Comparison of ENCODE assay signal across 22 cellular contexts in genomic region chr13:47480941-47481340, GRCh38.
DNase-seq lines count a peak whose midpoint lies in the region; ATAC-seq and TF ChIP-seq lines count a peak whose summit lies in the region.
"Had no signal": no experiment of that assay in that cellular context is flagged by ENCODE, and none has a peak within 500 bp of the region (broad histone marks: within the 10 kb centered on the region; RNA-seq: fewer than 3 reads in every experiment).

No MANE protein-coding gene starts in this region.

- no peak overlapping the region for H3K27ac ChIP-seq in BLaER1
- H3K27ac ChIP-seq: C4-2B, heart right ventricle, neutrophil, upper lobe of right lung, VCaP had no signal

- in situ Hi-C loops in KBM-7 (cut with MboI; ENCODE audit: low pct_unique_long_range_greater_than_20kb, low sequenced_read_pairs), result no loop called here

- H3K4me1 Mint-ChIP-seq in type B pancreatic cell (ENCODE audit: unreplicated experiment), result peaks cover 7% of the 10 kb centered on the region

- no peaks in the 10 kb centered on the region for H3K9me3 ChIP-seq in BLaER1
- H3K9me3 ChIP-seq: neutrophil, upper lobe of right lung had no signal

- no peak overlapping the region for H3K4me3 Mint-ChIP-seq in type B pancreatic cell
- H3K4me3 Mint-ChIP-seq: activated naive CD4-positive, alpha-beta T cell treated with anti-CD3 and anti-CD28 coated beads for 36 hours had no signal

- H3K4me3 ChIP-seq in BLaER1, result no peak overlapping the region
- H3K4me3 ChIP-seq: heart right ventricle, upper lobe of right lung had no signal

- peak; percentile 21 for DNase-seq in KBM-7
- peak; percentile 10 for DNase-seq in OCI-M1 (lab: John Stamatoyannopoulos, UW)
- peak; percentile 23 for DNase-seq in globus pallidus (ENCODE audit: low spot score)
- DNase-seq in type B pancreatic cell (ENCODE audit: extremely low spot score, unreplicated experiment), result no peak
- no peak for DNase-seq in central memory CD4-positive, alpha-beta T cell
- no peak for DNase-seq in NCI-H524 treated with DMSO at 0.1 percent for 48 hours (lab: John Stamatoyannopoulos, UW)
- DNase-seq: activated CD4-positive, alpha-beta T cell treated with anti-CD3 and anti-CD28 coated beads for 48 hours; activated naive CD4-positive, alpha-beta T cell treated with anti-CD3 and anti-CD28 coated beads for 36 hours; activated T-cell treated with anti-CD3 and anti-CD28 coated beads, Interleukin-2, amount 50 U/mL, for 48 hours; effector CD8-positive, alpha-beta T cell; heart right ventricle; MM.1S; NCI-H2171; NCI-H69; stimulated activated CD4-positive, alpha-beta T cell treated with anti-CD3 and anti-CD28 coated beads, Interleukin-1b, Interleukin-23, amount 100 ng/mL, for 48 hours; upper lobe of right lung had no signal

- H3K36me3 Mint-ChIP-seq in type B pancreatic cell, result no peaks in the 10 kb centered on the region

- H4K20me1 ChIP-seq in BLaER1, result no peaks in the 10 kb centered on the region

- no peaks in the 10 kb centered on the region for H3K9me3 Mint-ChIP-seq in type B pancreatic cell

- no peaks in the 10 kb centered on the region for H3K27me3 ChIP-seq in BLaER1
- H3K27me3 ChIP-seq: heart right ventricle, neutrophil, upper lobe of right lung had no signal

- H3K36me3 ChIP-seq in BLaER1, result no peaks in the 10 kb centered on the region
- H3K36me3 ChIP-seq: heart right ventricle, neutrophil, upper lobe of right lung had no signal

- H3K27me3 Mint-ChIP-seq in type B pancreatic cell, result no peaks in the 10 kb centered on the region

- H3K9ac ChIP-seq in BLaER1, result no peak overlapping the region

- H3K4me1 ChIP-seq in BLaER1, result peaks cover 14% of the 10 kb centered on the region; the same call in 1 of the 2 replicates
- H3K4me1 ChIP-seq: upper lobe of right lung had no signal

- ATAC-seq in HG02885 (IDR thresholded peaks at IDR 0.05; ENCODE audit: poor library complexity, unreplicated experiment), result no peak
- ATAC-seq: HCT116, heart right ventricle, upper lobe of right lung had no signal

- H3K4me2 ChIP-seq in BLaER1, result peak overlapping the region; percentile 20; the same call in 1 of the 2 replicates

- no peak for TF ChIP-seq CTCF in type B pancreatic cell (conservative IDR thresholded peaks at IDR 0.05)

- H3K27ac Mint-ChIP-seq in type B pancreatic cell, result no peak overlapping the region
- H3K27ac Mint-ChIP-seq: activated naive CD4-positive, alpha-beta T cell treated with anti-CD3 and anti-CD28 coated beads for 36 hours had no signal

Comparison
In these comparisons a context has a peak if more than half of its experiments do, and no peak if none do; other contexts are left out.
1. DNase-seq: peak in KBM-7 (single experiment), OCI-M1 (single experiment) and globus pallidus (single experiment); none in type B pancreatic cell (single experiment), central memory CD4-positive, alpha-beta T cell (single experiment) and NCI-H524 treated with DMSO at 0.1 percent for 48 hours (single experiment).